In genomic region chr6:154951400-154952200, GRCh38 we compare ENCODE assay signal across 8 cellular contexts. TPM values are rescaled to one million over a fixed set of nuclear protein-coding genes. Genes with fewer than 3 reads are reported as not detected.
DNase-seq lines count a peak whose midpoint lies in the region; ATAC-seq and TF ChIP-seq lines count a peak whose summit lies in the region.

No MANE protein-coding gene starts in this region.

- peak; percentile 76 for ATAC-seq in activated CD4-positive, alpha-beta T cell treated with anti-CD3 and anti-CD28 coated beads for 36 hours
- peak; percentile 86 for ATAC-seq in HG02973 (IDR thresholded peaks at IDR 0.05; ENCODE audit: unreplicated experiment)
- ATAC-seq in naive thymus-derived CD8-positive, alpha-beta T cell = peak; percentile 39 to 79

- no peaks in the 10 kb centered on the region for H3K9me2 ChIP-seq in PC-9 (ENCODE audit: insufficient read depth)

- H3K36me3 Mint-ChIP-seq in activated CD4-positive, alpha-beta T cell treated with anti-CD3 and anti-CD28 coated beads for 36 hours (ENCODE audit: low read depth) = peaks cover 4% of the 10 kb centered on the region
- peaks cover 10 to 28% (median 19%) of the 10 kb centered on the region in 3 donors for H3K36me3 Mint-ChIP-seq in naive thymus-derived CD8-positive, alpha-beta T cell

- H3K27ac Mint-ChIP-seq in activated CD4-positive, alpha-beta T cell treated with anti-CD3 and anti-CD28 coated beads for 36 hours = no peak overlapping the region
- H3K27ac Mint-ChIP-seq in naive thymus-derived CD8-positive, alpha-beta T cell = peak overlapping the region in 9 of 10 donors; percentile 70 to 89 (median 82)

- H3F3A ChIP-seq in PC-9 (ENCODE audit: insufficient read depth, low read depth) = peaks cover 4% of the 10 kb centered on the region; the same call in 1 of the 2 replicates

- H3K27me3 ChIP-seq in PC-9 (ENCODE audit: insufficient read depth, low read depth) (no peaks in the 10 kb centered on the region), ovary (no peaks in the 10 kb centered on the region)

- no peak overlapping the region for H2AFZ ChIP-seq in PC-9

- intact Hi-C loops in activated CD4-positive, alpha-beta T cell treated with anti-CD3 and anti-CD28 coated beads for 36 hours (cut with DNase I, micrococcal nuclease) = no loop called here
- intact Hi-C loops in PC-9 (cut with micrococcal nuclease; ENCODE audit: unreplicated experiment) = no loop called here
- intact Hi-C loops in ovary (cut with DNase I) = no loop called here

- no peak for TF ChIP-seq CTCF in PC-9 (conservative IDR thresholded peaks at IDR 0.05)
- no peak for TF ChIP-seq CTCF in ovary (IDR thresholded peaks at IDR 0.05)

- no peaks in the 10 kb centered on the region for H3K27me3 Mint-ChIP-seq in activated CD4-positive, alpha-beta T cell treated with anti-CD3 and anti-CD28 coated beads for 36 hours
- H3K27me3 Mint-ChIP-seq in naive thymus-derived CD8-positive, alpha-beta T cell = no peaks in the 10 kb centered on the region

- H3K9me3 Mint-ChIP-seq in activated CD4-positive, alpha-beta T cell treated with anti-CD3 and anti-CD28 coated beads for 36 hours (ENCODE audit: low read depth) = no peaks in the 10 kb centered on the region
- H3K9me3 Mint-ChIP-seq in naive thymus-derived CD8-positive, alpha-beta T cell = no peaks in the 10 kb centered on the region

- H3K4me3 ChIP-seq in PC-9 (no peak overlapping the region), ovary (no peak overlapping the region)

- H3K4me1 ChIP-seq in PC-9 (replicated peaks; ENCODE audit: insufficient read depth) = peaks cover 20% of the 10 kb centered on the region
- no peaks in the 10 kb centered on the region for H3K4me1 ChIP-seq in ovary (ENCODE audit: insufficient read depth)

- H3K9me3 ChIP-seq in PC-9 (ENCODE audit: insufficient read depth, low read depth) = no peaks in the 10 kb centered on the region
- H3K9me3 ChIP-seq in ovary = no peaks in the 10 kb centered on the region

- 77 to 80% (median 80%) methylated on average over 10 of the region's 10 CpGs for WGBS in ovary, 3 donors

- H4K20me1 ChIP-seq in PC-9 (ENCODE audit: insufficient read depth) = no peaks in the 10 kb centered on the region

- H3K4me1 Mint-ChIP-seq in activated CD4-positive, alpha-beta T cell treated with anti-CD3 and anti-CD28 coated beads for 36 hours = peaks cover 18% of the 10 kb centered on the region
- peaks cover 17 to 34% (median 27%) of the 10 kb centered on the region in 4 donors for H3K4me1 Mint-ChIP-seq in naive thymus-derived CD8-positive, alpha-beta T cell

- no TSS peak for BruUV-seq in PC-9 (replicated peaks; lab: Mats Ljungman, UMichigan)

- H3K4me3 Mint-ChIP-seq in activated CD4-positive, alpha-beta T cell treated with anti-CD3 and anti-CD28 coated beads for 36 hours = no peak overlapping the region
- H3K4me3 Mint-ChIP-seq in naive thymus-derived CD8-positive, alpha-beta T cell = peak overlapping the region in 8 of 10 donors; percentile 20 to 61 (median 47)

- CTCF ChIA-PET in activated CD4-positive, alpha-beta T cell treated with anti-CD3 and anti-CD28 coated beads for 36 hours (lab: Charles Lee) = interaction anchor here (0.7 to 1.2 kb wide), 3 partner anchors 24 to 278 kb away, joined by 3 to 4 read pairs (median 3); no protein-coding TSS in a partner anchor
- CTCF ChIA-PET in PC-9 (lab: Charles Lee) = no interaction called here

- POLR2A ChIA-PET in activated CD4-positive, alpha-beta T cell treated with anti-CD3 and anti-CD28 coated beads for 36 hours (lab: Charles Lee) = no interaction called here
- POLR2A ChIA-PET in PC-9 (lab: Charles Lee; ENCODE audit: unreplicated experiment) = no interaction called here
- POLR2A ChIA-PET in naive thymus-derived CD8-positive, alpha-beta T cell (lab: Charles Lee) = no interaction called here

- no peak for TF ChIP-seq POLR2A in ovary (IDR thresholded peaks at IDR 0.05)

- H3K27ac ChIP-seq in PC-9 = peak overlapping the region; percentile 18; the same call in 1 of the 2 replicates
- H3K27ac ChIP-seq in ovary = no peak overlapping the region

- TF ChIP-seq EP300 in ovary (IDR thresholded peaks at IDR 0.05) = no peak

- H3K4me2 ChIP-seq in PC-9 = peak overlapping the region; percentile 44

- H3K79me2 ChIP-seq in PC-9 (ENCODE audit: low read depth) = no peaks in the 10 kb centered on the region

- peak; percentile 32 for DNase-seq in activated CD4-positive, alpha-beta T cell treated with anti-CD3 and anti-CD28 coated beads for 36 hours
- no peak for DNase-seq in activated CD4-positive, alpha-beta T cell treated with anti-CD3 and anti-CD28 coated beads for 1 hour
- peak; percentile 18 to 73 for DNase-seq in PC-9
- DNase-seq in naive thymus-derived CD8-positive, alpha-beta T cell = peak in 6 of 10 donors; percentile 2 to 46 (median 33)
- no peak for DNase-seq in cerebellum (ENCODE audit: low spot score)
- DNase-seq in NCI-H1092 (lab: John Stamatoyannopoulos, UW) = no peak
- no peak for DNase-seq in ovary

- H3K36me3 ChIP-seq in PC-9 (ENCODE audit: low read depth) (no peaks in the 10 kb centered on the region), ovary (no peaks in the 10 kb centered on the region)

RNA-seq across cellular contexts. Expression of gene TIAM2, which starts 43.5 kb away (rescaled TPM):
- 10 to 100 TPM; 10.4 to 12.0 TPM for total RNA-seq in activated CD4-positive, alpha-beta T cell treated with anti-CD3 and anti-CD28 coated beads for 36 hours
- total RNA-seq in PC-9 (2021) (11.4 and 14.8 TPM in 2 replicates), cerebellum (32.5 TPM), ovary (10 to 100 TPM in 6 of 7 donors, 1 to 10 TPM in 1; 9.4 to 15.6 (median 10.3) TPM)
- total RNA-seq in naive thymus-derived CD8-positive, alpha-beta T cell = 1 to 10 TPM; 6.7 to 8.3 TPM
- 1 to 10 TPM in 1 of 3 donors, under 1 TPM in 2; 0.09 to 1.3 (median 0.53) TPM for polyA plus RNA-seq in naive thymus-derived CD8-positive, alpha-beta T cell
- polyA plus RNA-seq in ovary = 1 to 10 TPM; 9.1 to 9.5 TPM

Comparison
In these comparisons a context has a peak if more than half of its experiments do, and no peak if none do; other contexts are left out.
1. DNase-seq: peak in activated CD4-positive, alpha-beta T cell treated with anti-CD3 and anti-CD28 coated beads for 36 hours (single experiment), PC-9 (2 of 2) and naive thymus-derived CD8-positive, alpha-beta T cell (6 of 10); none in activated CD4-positive, alpha-beta T cell treated with anti-CD3 and anti-CD28 coated beads for 1 hour (single experiment), cerebellum (single experiment), NCI-H1092 (single experiment) and ovary (0 of 5).
2. Peak in every context shown above with its lines, with median percentiles within 50 percentile points of each other: ATAC-seq.